ENCODE assay signal across 9 cellular contexts in the genomic region with DNA sequence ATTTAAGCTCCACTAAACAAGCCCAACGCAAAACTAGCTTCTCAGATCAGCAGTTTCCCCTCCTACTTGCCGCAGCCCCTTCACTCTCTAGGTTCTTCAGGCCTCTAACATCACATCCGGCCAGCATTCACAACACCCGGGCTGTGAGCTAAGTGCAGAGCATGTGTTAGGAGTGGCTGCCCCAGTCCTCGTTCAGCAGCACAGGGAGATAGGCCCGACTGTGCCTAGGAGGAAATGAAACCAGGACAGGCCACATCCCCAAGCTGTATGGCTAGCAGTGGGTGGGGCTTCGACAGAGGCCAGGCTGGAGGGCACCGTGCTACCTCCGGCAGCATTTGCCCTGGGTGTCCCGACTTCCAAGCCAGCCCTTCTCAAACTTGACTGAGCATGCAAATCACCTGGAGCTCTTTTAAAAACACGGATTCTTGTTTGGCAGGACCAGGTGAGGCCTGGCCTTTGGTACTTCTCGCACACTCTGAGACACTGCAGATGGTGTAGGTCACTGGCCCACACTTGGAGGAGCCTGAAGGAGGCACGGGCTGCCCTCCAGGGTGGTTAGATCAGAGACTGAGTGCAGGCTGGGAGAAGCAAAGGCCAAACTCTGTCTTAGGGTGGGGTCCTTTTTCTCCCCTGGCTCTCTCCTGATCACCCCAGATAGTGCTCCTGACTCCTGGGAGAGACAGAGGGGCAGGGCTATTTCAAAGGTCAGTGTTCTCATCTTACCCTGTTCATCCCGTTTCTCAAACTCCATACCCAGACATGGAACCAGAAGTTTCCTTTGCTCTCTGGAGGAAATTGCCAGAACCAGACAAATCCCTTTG.
DNase-seq lines count a peak whose midpoint lies in the region; ATAC-seq and TF ChIP-seq lines count a peak whose summit lies in the region.
"Had no signal": no experiment of that assay in that cellular context is flagged by ENCODE, and none has a peak within 500 bp of the region (broad histone marks: within the 10 kb centered on the region; RNA-seq: fewer than 3 reads in every experiment).

No MANE protein-coding gene starts in this region.

- peaks cover 0 to 6% of the 10 kb centered on the region in 2 donors for H3K27me3 Mint-ChIP-seq in effector memory CD8-positive, alpha-beta T cell

- H3K4me3 Mint-ChIP-seq in effector memory CD8-positive, alpha-beta T cell, result no peak overlapping the region

- H3K4me1 ChIP-seq in sigmoid colon, result no peaks in the 10 kb centered on the region
- H3K4me1 ChIP-seq: A549 had no signal

- no peaks in the 10 kb centered on the region for H3K27me3 ChIP-seq in sigmoid colon

- peaks cover 0 to 3% of the 10 kb centered on the region in 2 donors for H3K4me1 Mint-ChIP-seq in effector memory CD8-positive, alpha-beta T cell (ENCODE audit: low read depth in 2 of 2)

- no peak overlapping the region for H3K27ac Mint-ChIP-seq in effector memory CD8-positive, alpha-beta T cell

- TF ChIP-seq EP300 in sigmoid colon (IDR thresholded peaks at IDR 0.05), result no peak

- H3K9me3 Mint-ChIP-seq in effector memory CD8-positive, alpha-beta T cell, result no peaks in the 10 kb centered on the region

- no peak for TF ChIP-seq CTCF in sigmoid colon (IDR thresholded peaks at IDR 0.05)

- H3K4me3 ChIP-seq in sigmoid colon, result no peak overlapping the region
- H3K4me3 ChIP-seq: A549 had no signal

- 38 to 53% methylated on average over 14 of the region's 14 CpGs for WGBS in sigmoid colon, 2 donors

- H3K36me3 Mint-ChIP-seq in effector memory CD8-positive, alpha-beta T cell (ENCODE audit: insufficient read depth), result no peaks in the 10 kb centered on the region

- no peaks in the 10 kb centered on the region for H3K9me3 ChIP-seq in sigmoid colon
- H3K9me3 ChIP-seq: A549 had no signal

- TF ChIP-seq POLR2A in sigmoid colon (IDR thresholded peaks at IDR 0.05), result no peak

- H3K27ac ChIP-seq in sigmoid colon, result no peak overlapping the region
- H3K27ac ChIP-seq: A549 had no signal

- intact Hi-C loops in Right ventricle myocardium inferior (cut with DNase I), result no loop called here
- intact Hi-C loops in cardiac septum (cut with DNase I), result no loop called here
- intact Hi-C loops in sciatic nerve (cut with DNase I), result no loop called here
- intact Hi-C loops in sigmoid colon (cut with DNase I), result no loop called here

- no peaks in the 10 kb centered on the region for H3K36me3 ChIP-seq in sigmoid colon

- DNase-seq in Right ventricle myocardium inferior (ENCODE audit: missing footprints), result peak; percentile 79
- no peak for DNase-seq in cardiac septum (ENCODE audit: low spot score)
- DNase-seq in effector memory CD8-positive, alpha-beta T cell, result no peak
- no peak for DNase-seq in sciatic nerve (ENCODE audit: low spot score)
- DNase-seq in mesenteric fat pad (ENCODE audit: low spot score), result no peak
- no peak for DNase-seq in sigmoid colon
- no peak for DNase-seq in NK-92 treated with Interleukin-12 subunit alpha and Interleukin-12 subunit beta, amount 100 ng/mL, for 24 hours (lab: John Stamatoyannopoulos, UW)

- ATAC-seq in Right ventricle myocardium inferior (peak; percentile 83), HG03342 (IDR thresholded peaks at IDR 0.05; ENCODE audit: unreplicated experiment) (peak; percentile 95), sciatic nerve (peak; percentile 83)
- ATAC-seq in effector memory CD8-positive, alpha-beta T cell (replicated peaks), result peak; percentile 39
- ATAC-seq: A549 had no signal

Comparison
In these comparisons a context has a peak if more than half of its experiments do, and no peak if none do; other contexts are left out.
1. ATAC-seq: peak in every context shown above with its lines; median percentile 95 in HG03342; 83 in Right ventricle myocardium inferior; 83 in sciatic nerve; 39 in effector memory CD8-positive, alpha-beta T cell.